ENCODE assay signal across 9 cellular contexts in genomic region chr5:14185336-14186131, GRCh38. TPM values are rescaled to one million over a fixed set of nuclear protein-coding genes. Genes with fewer than 3 reads are reported as not detected.
DNase-seq lines count a peak whose midpoint lies in the region; ATAC-seq, FAIRE-seq and TF ChIP-seq lines count a peak whose summit lies in the region.
"Had no signal": no experiment of that assay in that cellular context is flagged by ENCODE, and none has a peak within 500 bp of the region (broad histone marks: within the 10 kb centered on the region; RNA-seq: fewer than 3 reads in every experiment).

No MANE protein-coding gene starts in this region.

- intact Hi-C loops in HepG2 (cut with micrococcal nuclease; ENCODE audit: unreplicated experiment): no loop called here
- intact Hi-C loops in activated CD4-positive, alpha-beta memory T cell treated with anti-CD3 and anti-CD28 coated beads for 36 hours (cut with micrococcal nuclease): no loop called here

- H3K4me3 ChIP-seq in cardiac fibroblast (replicated peaks in 1 of 2; ENCODE audit: low read depth in 2 of 2, low read length in 2 of 2) (peak overlapping the region in 1 of 2 donors; percentile 9), HepG2 (replicated peaks in 1 of 3; ENCODE audit: insufficient read depth in 1 of 3, low read depth in 2 of 3, low read length in 3 of 3) (no peak overlapping the region), upper lobe of left lung (no peak overlapping the region)

- TF ChIP-seq CTCF in cardiac fibroblast (IDR thresholded peaks at IDR 0.05; ENCODE audit: low read depth, low read length) (no peak), HepG2 (CRISPR knock-in tag; IDR thresholded peaks at IDR 0.05) (no peak), upper lobe of left lung (IDR thresholded peaks at IDR 0.05) (no peak)

- H3K4me1 ChIP-seq in HepG2 (ENCODE audit: insufficient read depth, low read length) (peaks cover 63% of the 10 kb centered on the region), upper lobe of left lung (peaks cover 37 to 71% (median 53%) of the 10 kb centered on the region in 4 donors)

- H3K36me3 Mint-ChIP-seq in activated CD4-positive, alpha-beta memory T cell treated with anti-CD3 and anti-CD28 coated beads for 36 hours: no peaks in the 10 kb centered on the region
- no peaks in the 10 kb centered on the region for H3K36me3 Mint-ChIP-seq in activated naive CD8-positive, alpha-beta T cell treated with anti-CD3 and anti-CD28 coated beads, Interleukin-2, amount 50 U/mL, for 24 hours (ENCODE audit: low read depth)

- peak in 2 of 3 experiments; percentile 49 to 87 for DNase-seq in NCI-H1417 (lab: John Stamatoyannopoulos, UW)
- DNase-seq in NCI-H1417 treated with DMSO at 0.1 percent for 48 hours (lab: John Stamatoyannopoulos, UW): no peak
- DNase-seq in cardiac fibroblast (ENCODE audit: low read depth in 2 of 2): peak; percentile 73 to 92
- no peak for DNase-seq in HepG2 (ENCODE audit: low spot score)
- peak; percentile 41 to 50 for DNase-seq in upper lobe of left lung
- no peak for DNase-seq in activated CD4-positive, alpha-beta memory T cell treated with anti-CD3 and anti-CD28 coated beads for 36 hours
- no peak for DNase-seq in activated CD4-positive, CD25-positive, alpha-beta regulatory T cell (lab: John Stamatoyannopoulos, UW)
- DNase-seq in activated naive CD8-positive, alpha-beta T cell treated with anti-CD3 and anti-CD28 coated beads, Interleukin-2, amount 50 U/mL, for 24 hours: no peak

- no TSS peak for BruUV-seq in HepG2 (replicated peaks; lab: Mats Ljungman, UMichigan)

- peaks cover 37% of the 10 kb centered on the region for H4K20me1 ChIP-seq in HepG2 (ENCODE audit: insufficient read depth, low read length)

- POLR2A ChIA-PET in HepG2 (lab: Yijun Ruan, JAX): no interaction called here
- POLR2A ChIA-PET in activated CD4-positive, alpha-beta memory T cell treated with anti-CD3 and anti-CD28 coated beads for 36 hours (lab: Charles Lee): no interaction called here

- peaks cover 98% of the 10 kb centered on the region for H3K79me2 ChIP-seq in HepG2 (ENCODE audit: insufficient read depth, low read length)

- TF ChIP-seq RAD21 in HepG2 (CRISPR knock-in tag; IDR thresholded peaks at IDR 0.05): no peak

- no peak overlapping the region for H3K27ac ChIP-seq in HepG2 (ENCODE audit: extremely low read length, insufficient read depth, low read length)
- peak overlapping the region; percentile 74 to 90 (median 82) for H3K27ac ChIP-seq in upper lobe of left lung

- TF ChIP-seq EP300 in HepG2 (IDR thresholded peaks at IDR 0.05; ENCODE audit: low read depth in 2 of 2, low read length in 2 of 2) (no peak), HepG2 (CRISPR knock-in tag; IDR thresholded peaks at IDR 0.05; ENCODE audit: borderline replicate concordance) (no peak), upper lobe of left lung (IDR thresholded peaks at IDR 0.05) (no peak)

- ATAC-seq in HepG2: no peak; the same call in 2 of the 3 replicates
- ATAC-seq in upper lobe of left lung (ENCODE audit: low FRiP score in 2 of 2): peak; percentile 66 to 82
- ATAC-seq in activated naive CD8-positive, alpha-beta T cell treated with anti-CD3 and anti-CD28 coated beads, Interleukin-2, amount 50 U/mL, for 24 hours: no peak

- no peak for FAIRE-seq in HepG2 (lab: Jason Lieb, UNC)
- FAIRE-seq: A204.1 had no signal

- H3K4me2 ChIP-seq in HepG2 (ENCODE audit: low read depth, low read length): no peak overlapping the region

- H2AFZ ChIP-seq in HepG2 (ENCODE audit: low read length): no peak overlapping the region

- CTCF ChIA-PET in HepG2 (lab: Yijun Ruan, JAX; ENCODE audit: low intra/inter-chr PET ratio, low total read pairs): no interaction called here
- CTCF ChIA-PET in activated CD4-positive, alpha-beta memory T cell treated with anti-CD3 and anti-CD28 coated beads for 36 hours (lab: Charles Lee): no interaction called here

- no peak overlapping the region for H3K27ac Mint-ChIP-seq in activated CD4-positive, alpha-beta memory T cell treated with anti-CD3 and anti-CD28 coated beads for 36 hours
- H3K27ac Mint-ChIP-seq in activated naive CD8-positive, alpha-beta T cell treated with anti-CD3 and anti-CD28 coated beads, Interleukin-2, amount 50 U/mL, for 24 hours: no peak overlapping the region

- H3K9me3 ChIP-seq in HepG2 (ENCODE audit: low read length): no peaks in the 10 kb centered on the region
- no peaks in the 10 kb centered on the region for H3K9me3 ChIP-seq in upper lobe of left lung

- H3K27me3 Mint-ChIP-seq in activated CD4-positive, alpha-beta memory T cell treated with anti-CD3 and anti-CD28 coated beads for 36 hours: no peaks in the 10 kb centered on the region
- H3K27me3 Mint-ChIP-seq in activated naive CD8-positive, alpha-beta T cell treated with anti-CD3 and anti-CD28 coated beads, Interleukin-2, amount 50 U/mL, for 24 hours: peaks cover 2% of the 10 kb centered on the region

- 90% methylated on average over 7 of the region's 7 CpGs for WGBS in HepG2 (ENCODE audit: low lambda C conversion rate)
- WGBS in upper lobe of left lung, 2 donors: 59 to 76% methylated on average over 7 of the region's 7 CpGs

- no peak overlapping the region for H3K4me3 Mint-ChIP-seq in activated CD4-positive, alpha-beta memory T cell treated with anti-CD3 and anti-CD28 coated beads for 36 hours
- no peak overlapping the region for H3K4me3 Mint-ChIP-seq in activated naive CD8-positive, alpha-beta T cell treated with anti-CD3 and anti-CD28 coated beads, Interleukin-2, amount 50 U/mL, for 24 hours

- no peak overlapping the region for H3K9ac ChIP-seq in HepG2 (ENCODE audit: insufficient read depth, low read depth, low read length)

- no peaks in the 10 kb centered on the region for H3K9me3 Mint-ChIP-seq in activated CD4-positive, alpha-beta memory T cell treated with anti-CD3 and anti-CD28 coated beads for 36 hours
- H3K9me3 Mint-ChIP-seq in activated naive CD8-positive, alpha-beta T cell treated with anti-CD3 and anti-CD28 coated beads, Interleukin-2, amount 50 U/mL, for 24 hours: no peaks in the 10 kb centered on the region

- H3K27me3 ChIP-seq in HepG2 (ENCODE audit: control insufficient read depth in 1 of 2, insufficient read depth in 2 of 2, low read length in 2 of 2) (no peaks in the 10 kb centered on the region), upper lobe of left lung (no peaks in the 10 kb centered on the region)

- in situ Hi-C loops in HepG2 (cut with HindIII; ENCODE audit: extremely low pct_ligation_motif_present, low pct_unique_long_range_greater_than_20kb): no loop called here

- H3K36me3 ChIP-seq in HepG2 (replicated peaks in 1 of 2; ENCODE audit: control insufficient read depth in 1 of 2, insufficient read depth in 2 of 2, low read length in 2 of 2): no peaks in the 10 kb centered on the region
- no peaks in the 10 kb centered on the region for H3K36me3 ChIP-seq in upper lobe of left lung

- no peak for TF ChIP-seq POLR2A in HepG2 (IDR thresholded peaks at IDR 0.05; ENCODE audit: insufficient read depth in 1 of 2, low read depth in 2 of 2, low read length in 2 of 2)
- TF ChIP-seq POLR2A in upper lobe of left lung (IDR thresholded peaks at IDR 0.05): no peak

- H3K4me1 Mint-ChIP-seq in activated CD4-positive, alpha-beta memory T cell treated with anti-CD3 and anti-CD28 coated beads for 36 hours (ENCODE audit: low read depth): no peaks in the 10 kb centered on the region
- no peaks in the 10 kb centered on the region for H3K4me1 Mint-ChIP-seq in activated naive CD8-positive, alpha-beta T cell treated with anti-CD3 and anti-CD28 coated beads, Interleukin-2, amount 50 U/mL, for 24 hours

TF ChIP-seq in HepG2, 621 proteins besides CTCF, POLR2A, EP300 and RAD21 (continues in another document):
- no peak for TF ChIP-seq UBTF (CRISPR knock-in tag; IDR thresholded peaks at IDR 0.05)
- TF ChIP-seq ZNF430 (CRISPR knock-in tag; IDR thresholded peaks at IDR 0.05): no peak

RNA-seq across cellular contexts. Expression of gene TRIO, which starts 42.4 kb away (rescaled TPM):
- total RNA-seq in HepG2 (2016; rRNA removed; fragmentation: Illumina TruSeq; extraction: Trizol) (40.1 and 45.2 TPM in 2 replicates), upper lobe of left lung (100 to 1,000 TPM; 138 to 408 (median 156) TPM)
- total RNA-seq in HepG2 (2016; cell fraction: cytosol; rRNA removed; fragmentation: Illumina TruSeq; extraction: Trizol; ENCODE audit: low read depth): 21.2 and 24.0 TPM in 2 replicates
- total RNA-seq in HepG2 (2016; cell fraction: insoluble cytoplasmic fraction; rRNA removed; fragmentation: Illumina TruSeq; extraction: Trizol): 33.5 and 38.3 TPM in 2 replicates
- 21.6 and 23.8 TPM in 2 replicates for total RNA-seq in HepG2 (2016; cell fraction: membrane; rRNA removed; fragmentation: Illumina TruSeq; extraction: Trizol)
- total RNA-seq in HepG2 (2016; cell fraction: nucleus; rRNA removed; fragmentation: Illumina TruSeq; extraction: Trizol): 110 and 124 TPM in 2 replicates
- 45.9 and 54.9 TPM in 2 replicates for polyA plus RNA-seq in HepG2 (2011; rRNA removed)
- polyA plus RNA-seq in HepG2 (2011; cell fraction: cytosol; rRNA removed): 21.6 and 26.5 TPM in 2 replicates
- 164 and 205 TPM in 2 replicates for polyA plus RNA-seq in HepG2 (2011; cell fraction: nucleus; rRNA removed)
- 38.4 and 43.8 TPM in 2 replicates for polyA plus RNA-seq in HepG2 (2012)
- polyA plus RNA-seq in HepG2 (2016; cell fraction: cytosol; fragmentation: Illumina TruSeq; extraction: Trizol; ENCODE audit: low read depth): 0.63 and 1.0 TPM in 2 replicates
- polyA plus RNA-seq in HepG2 (2016; cell fraction: insoluble cytoplasmic fraction; fragmentation: Illumina TruSeq; extraction: Trizol; ENCODE audit: low read depth): 11.0 and 18.7 TPM in 2 replicates
- 2.1 and 2.3 TPM in 2 replicates for polyA plus RNA-seq in HepG2 (2016; cell fraction: membrane; fragmentation: Illumina TruSeq; extraction: Trizol; ENCODE audit: low read depth)
- 112 and 131 TPM in 2 replicates for polyA plus RNA-seq in HepG2 (2016; cell fraction: nucleus; fragmentation: Illumina TruSeq; extraction: Trizol; ENCODE audit: insufficient read depth, low read depth)
- polyA minus RNA-seq in HepG2 (2011; rRNA and poly(A)+ RNA removed; ENCODE audit: low replicate concordance): 240 and 302 TPM in 2 replicates
- polyA minus RNA-seq in HepG2 (2011; cell fraction: cytosol; rRNA and poly(A)+ RNA removed): 39.7 and 40.6 TPM in 2 replicates
- polyA minus RNA-seq in HepG2 (2011; cell fraction: nucleus; rRNA and poly(A)+ RNA removed): 318 and 321 TPM in 2 replicates
- total RNA-seq in activated CD4-positive, alpha-beta memory T cell treated with anti-CD3 and anti-CD28 coated beads for 36 hours: 1 to 10 TPM; 6.0 to 6.6 TPM

Comparison
In these comparisons a context has a peak if more than half of its experiments do, and no peak if none do; other contexts are left out.
1. DNase-seq: peak in NCI-H1417 (2 of 3), cardiac fibroblast (2 of 2) and upper lobe of left lung (2 of 2); none in NCI-H1417 treated with DMSO at 0.1 percent for 48 hours (single experiment), HepG2 (single experiment), activated CD4-positive, alpha-beta memory T cell treated with anti-CD3 and anti-CD28 coated beads for 36 hours (single experiment), activated CD4-positive, CD25-positive, alpha-beta regulatory T cell (0 of 4) and activated naive CD8-positive, alpha-beta T cell treated with anti-CD3 and anti-CD28 coated beads, Interleukin-2, amount 50 U/mL, for 24 hours (single experiment).
2. ATAC-seq: peak in upper lobe of left lung (2 of 2); none in HepG2 (single experiment) and activated naive CD8-positive, alpha-beta T cell treated with anti-CD3 and anti-CD28 coated beads, Interleukin-2, amount 50 U/mL, for 24 hours (single experiment).